ENCODE assay signal across 1 cellular context in genomic region chr19:17470204-17470841, GRCh38.
TF ChIP-seq lines count a peak whose summit lies in the region.

TSS of gene SLC27A1 (plus strand) at chr19:17470524. CDS start at chr19:17470541, 17 bp downstream.

TF ChIP-seq in HEK293, 187 proteins besides CTCF, POLR2A, EP300 and RAD21 (continued from another document and continues in another):
- no peak for TF ChIP-seq ZNF513 (tag by site-specific recombination; IDR thresholded peaks at IDR 0.05)
- peak; percentile 97 for TF ChIP-seq ZBTB8A (tag by site-specific recombination; IDR thresholded peaks at IDR 0.05)
- no peak for TF ChIP-seq INSM2 (tag by site-specific recombination; IDR thresholded peaks at IDR 0.05)
- no peak for TF ChIP-seq ZNF146 (tag by site-specific recombination; IDR thresholded peaks at IDR 0.05)
- TF ChIP-seq ZBTB20 (tag by site-specific recombination; IDR thresholded peaks at IDR 0.05), result peak; percentile 18; the same call in 1 of the 2 replicates
- TF ChIP-seq PRDM2 (tag by site-specific recombination; IDR thresholded peaks at IDR 0.05; ENCODE audit: borderline replicate concordance), result no peak
- no peak for TF ChIP-seq ZFP69B (tag by site-specific recombination; IDR thresholded peaks at IDR 0.05)
- no peak for TF ChIP-seq TCF7L2 (IDR thresholded peaks at IDR 0.05; ENCODE audit: borderline replicate concordance, low read depth, low read length)
- TF ChIP-seq PATZ1 (tag by site-specific recombination; IDR thresholded peaks at IDR 0.05), result peak; percentile 51; the same call in 1 of the 2 replicates
- no peak for TF ChIP-seq ZNF423 (tag by site-specific recombination; IDR thresholded peaks at IDR 0.05)
- no peak for TF ChIP-seq ZNF530 (tag by site-specific recombination; IDR thresholded peaks at IDR 0.05; ENCODE audit: low read depth)
- no peak for TF ChIP-seq ZNF645 (tag by site-specific recombination; IDR thresholded peaks at IDR 0.05)
- TF ChIP-seq ZBTB26 (tag by site-specific recombination; optimal IDR thresholded peaks at IDR 0.05), result peak; percentile 85
- peak; percentile 70 for TF ChIP-seq SP3 (tag by site-specific recombination; IDR thresholded peaks at IDR 0.05)
- TF ChIP-seq KLF16 (tag by site-specific recombination; IDR thresholded peaks at IDR 0.05), result 0 out of 2 replicates have a peak, but pooled peaks have one; percentile 25
- TF ChIP-seq ZNF701 (tag by site-specific recombination; IDR thresholded peaks at IDR 0.05), result no peak
- no peak for TF ChIP-seq ZNF704 (tag by site-specific recombination; IDR thresholded peaks at IDR 0.05)
- TF ChIP-seq ZNF692 (tag by site-specific recombination; IDR thresholded peaks at IDR 0.05), result no peak
- TF ChIP-seq GLI4 (tag by site-specific recombination; IDR thresholded peaks at IDR 0.05), result no peak
- peak; percentile 5; the same call in 1 of the 2 replicates for TF ChIP-seq ZNF600 (tag by site-specific recombination; IDR thresholded peaks at IDR 0.05)
- TF ChIP-seq ZSCAN18 (tag by site-specific recombination; IDR thresholded peaks at IDR 0.05), result no peak
- no peak for TF ChIP-seq PBX3 (CRISPR knock-in tag; IDR thresholded peaks at IDR 0.05)
- TF ChIP-seq ZNF239 (tag by site-specific recombination; IDR thresholded peaks at IDR 0.05), result no peak
- TF ChIP-seq ZFHX2 (tag by site-specific recombination; conservative IDR thresholded peaks at IDR 0.05), result peak; percentile 72
- TF ChIP-seq ZBTB11 (tag by site-specific recombination; conservative IDR thresholded peaks at IDR 0.05; ENCODE audit: low read depth), result no peak
- TF ChIP-seq ZNF274 (IDR thresholded peaks at IDR 0.05; ENCODE audit: low read length), result no peak
- no peak for TF ChIP-seq ZNF274 (tag by site-specific recombination; IDR thresholded peaks at IDR 0.05; ENCODE audit: borderline replicate concordance)
- TF ChIP-seq EGR2 (tag by site-specific recombination; IDR thresholded peaks at IDR 0.05; ENCODE audit: low read depth), result peak; percentile 31; the same call in 1 of the 2 replicates
- no peak for TF ChIP-seq ZNF266 (tag by site-specific recombination; IDR thresholded peaks at IDR 0.05; ENCODE audit: low read depth)
- no peak for TF ChIP-seq ZNF621 (tag by site-specific recombination; IDR thresholded peaks at IDR 0.05)
- no peak for TF ChIP-seq ZNF248 (tag by site-specific recombination; IDR thresholded peaks at IDR 0.05)
- no peak for TF ChIP-seq ZNF596 (tag by site-specific recombination; IDR thresholded peaks at IDR 0.05)
- peak; percentile 51; the same call in 1 of the 2 replicates for TF ChIP-seq ZSCAN30 (tag by site-specific recombination; IDR thresholded peaks at IDR 0.05)
